In genomic region chr16:3171181-3171854, GRCh38 we compare ENCODE assay signal across 8 cellular contexts. TPM values are rescaled to one million over a fixed set of nuclear protein-coding genes. Genes with fewer than 3 reads are reported as not detected.
DNase-seq lines count a peak whose midpoint lies in the region; ATAC-seq, FAIRE-seq and TF ChIP-seq lines count a peak whose summit lies in the region.

No MANE protein-coding gene starts in this region.

- DNase-seq in OCI-LY7 (ENCODE audit: low spot score) = no peak
- DNase-seq in bronchial epithelial cell (ENCODE audit: low read depth) = peak; percentile 33
- no peak for DNase-seq in psoas muscle
- no peak for DNase-seq in UCSD-AML1 (lab: John Stamatoyannopoulos, UW; ENCODE audit: unreplicated experiment)
- DNase-seq in NCI-H2029 (lab: John Stamatoyannopoulos, UW) = no peak
- DNase-seq in NCI-H1092 treated with DMSO at 0.1 percent for 48 hours (lab: John Stamatoyannopoulos, UW) = no peak

- peak; percentile 50 for ATAC-seq in GM18909 (IDR thresholded peaks at IDR 0.05; ENCODE audit: poor library complexity, unreplicated experiment)
- peak in 2 of 4 donors; percentile 21 to 36 for ATAC-seq in psoas muscle
- no peak for ATAC-seq in HG03520 (IDR thresholded peaks at IDR 0.05; ENCODE audit: unreplicated experiment)

- intact Hi-C loops in OCI-LY7 (cut with micrococcal nuclease; ENCODE audit: unreplicated experiment) (no loop called here), psoas muscle (cut with DNase I) (loop anchor here in 1 of 2 donors (2.0 kb wide), 1 partner anchor 113 kb away; no protein-coding TSS in a partner anchor)

- H3K4me3 ChIP-seq in OCI-LY7 (ENCODE audit: low read depth, low read length, poor library complexity, severe bottlenecking) = no peak overlapping the region
- H3K4me3 ChIP-seq in bronchial epithelial cell (ENCODE audit: low read depth, low read length) = no peak overlapping the region
- H3K4me3 ChIP-seq in psoas muscle = peak overlapping the region; percentile 47

- no peaks in the 10 kb centered on the region for H3K9me3 ChIP-seq in OCI-LY7 (ENCODE audit: low read length)
- H3K9me3 ChIP-seq in psoas muscle = no peaks in the 10 kb centered on the region

- H3K4me1 ChIP-seq in OCI-LY7 (ENCODE audit: insufficient read depth, low read length, poor library complexity, severe bottlenecking) (peaks cover 13% of the 10 kb centered on the region), psoas muscle (peaks cover 16% of the 10 kb centered on the region)

- 0 out of 2 replicates have a peak overlapping the region, but pooled peaks have one; percentile 5 for H2AFZ ChIP-seq in OCI-LY7 (ENCODE audit: low read length)

- H3K27me3 ChIP-seq in bronchial epithelial cell (ENCODE audit: control insufficient read depth, insufficient read depth, low read length) (no peaks in the 10 kb centered on the region), psoas muscle (ENCODE audit: insufficient read depth in 3 of 3, low read length in 2 of 3) (peaks cover 0 to 85% (median 37%) of the 10 kb centered on the region in 3 donors)

- BruUV-seq in OCI-LY7 (replicated peaks; lab: Mats Ljungman, UMichigan) = no TSS peak

- CTCF ChIA-PET in OCI-LY7 (lab: Charles Lee; ENCODE audit: unreplicated experiment) = no interaction called here

- peak overlapping the region; percentile 1; the same call in 1 of the 2 replicates for H3K4me2 ChIP-seq in OCI-LY7 (ENCODE audit: low read length)

- no peak for TF ChIP-seq CTCF in OCI-LY7 (conservative IDR thresholded peaks at IDR 0.05; ENCODE audit: low read length)
- no peak for TF ChIP-seq CTCF in bronchial epithelial cell (IDR thresholded peaks at IDR 0.05; ENCODE audit: insufficient read depth, low read length, severe bottlenecking)
- TF ChIP-seq CTCF in psoas muscle (IDR thresholded peaks at IDR 0.05) = no peak

- H3K36me3 ChIP-seq in OCI-LY7 (ENCODE audit: insufficient read depth, low read length) = no peaks in the 10 kb centered on the region
- no peaks in the 10 kb centered on the region for H3K36me3 ChIP-seq in bronchial epithelial cell (ENCODE audit: control insufficient read depth, insufficient read depth, low read length)
- no peaks in the 10 kb centered on the region for H3K36me3 ChIP-seq in psoas muscle (ENCODE audit: insufficient read depth in 1 of 2, low read depth in 1 of 2)

- H3K27ac ChIP-seq in OCI-LY7 (ENCODE audit: low read depth, low read length, poor library complexity, severe bottlenecking) = no peak overlapping the region
- no peak overlapping the region for H3K27ac ChIP-seq in psoas muscle

- no peak for FAIRE-seq in bronchial epithelial cell (lab: Jason Lieb, UNC)

- POLR2A ChIA-PET in OCI-LY7 (lab: Charles Lee) = interaction anchor here (0.5 kb wide), 2 partner anchors 8 to 35 kb away, joined by 3 to 4 read pairs; no protein-coding TSS in a partner anchor

- no peaks in the 10 kb centered on the region for H3K79me2 ChIP-seq in OCI-LY7 (ENCODE audit: insufficient read depth, low read depth, low read length)

- no peaks in the 10 kb centered on the region for H3K9me2 ChIP-seq in OCI-LY7 (ENCODE audit: insufficient read depth, low read length)

- 5 to 8% (median 7%) methylated on average over 35 of the region's 35 CpGs for WGBS in psoas muscle, 3 donors

- no peaks in the 10 kb centered on the region for H4K20me1 ChIP-seq in OCI-LY7 (ENCODE audit: insufficient read depth, low read length)

RNA-seq across cellular contexts. Expression of gene OR1F1, which starts 16.7 kb away (rescaled TPM):
- not detected in 2 replicates for total RNA-seq in OCI-LY7 (2014; rRNA removed; shearing (Covaris generic))
- total RNA-seq in OCI-LY7 (2022) (not detected in 2 replicates), bronchial epithelial cell (not detected in 2 replicates), psoas muscle (not detected)
- polyA plus RNA-seq in psoas muscle = not detected

RNA-seq across cellular contexts. Expression of gene ZNF213, which starts 36.5 kb away (rescaled TPM):
- 3.4 and 4.8 TPM in 2 replicates for total RNA-seq in OCI-LY7 (2014; rRNA removed; shearing (Covaris generic))
- total RNA-seq in OCI-LY7 (2022) = 8.5 and 9.1 TPM in 2 replicates
- 7.6 and 10.6 TPM in 2 replicates for total RNA-seq in bronchial epithelial cell
- total RNA-seq in psoas muscle = 10 to 100 TPM in 1 of 4 donors, 1 to 10 TPM in 3; 8.1 to 11.6 (median 9.2) TPM
- polyA plus RNA-seq in psoas muscle = 10 to 100 TPM in 2 of 3 donors, 1 to 10 TPM in 1; 7.9 to 19.1 (median 18.9) TPM

RNA-seq across cellular contexts. Expression of gene ZNF205, which starts 58.9 kb away (rescaled TPM):
- total RNA-seq in OCI-LY7 (2014; rRNA removed; shearing (Covaris generic)) = 0.67 and 1.2 TPM in 2 replicates
- total RNA-seq in OCI-LY7 (2022) = 0.30 TPM in 1 of 2 replicates, not detected in the other
- 17.5 and 22.4 TPM in 2 replicates for total RNA-seq in bronchial epithelial cell
- 1 to 10 TPM; 1.8 to 4.1 (median 1.9) TPM for total RNA-seq in psoas muscle
- 1 to 10 TPM; 1.9 to 5.4 (median 4.6) TPM for polyA plus RNA-seq in psoas muscle
